1 cellular context compared by ENCODE assay signal in the genomic region with DNA sequence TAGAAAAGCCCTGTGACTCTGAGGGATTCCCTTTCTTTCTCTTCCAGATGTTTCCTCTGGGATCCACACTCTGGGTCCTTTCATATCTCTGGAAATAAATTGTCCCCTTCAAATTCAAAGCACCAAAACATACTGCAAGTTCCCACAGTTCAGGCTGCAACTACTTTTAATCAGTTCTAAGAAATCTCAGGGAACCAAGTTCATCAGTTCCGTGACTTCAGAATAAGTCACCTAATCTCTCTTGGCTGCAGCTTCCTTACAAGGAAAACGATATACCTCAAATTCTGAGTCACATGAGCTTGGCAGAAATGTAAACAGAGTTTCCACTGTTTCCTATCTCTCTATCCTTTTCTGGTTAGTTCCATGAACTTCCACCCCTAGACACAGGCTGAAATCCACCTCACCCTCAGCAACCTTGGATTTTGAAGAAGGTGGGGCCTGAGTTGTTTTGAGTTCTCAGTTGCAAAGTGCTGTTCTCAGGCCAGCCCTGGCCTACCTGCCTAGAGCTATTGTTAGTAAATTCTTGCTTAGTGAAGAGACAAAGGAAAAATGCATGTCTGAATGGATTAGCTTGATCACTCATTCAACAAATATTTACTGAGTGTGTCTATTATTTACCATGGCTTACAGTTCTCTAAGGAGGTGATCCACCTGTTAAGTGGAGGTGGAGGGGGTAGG.
A peak's percentile ranks its signal among the peaks of the same experiment; 100 is the strongest.
TF ChIP-seq lines count a peak whose summit lies in the region.

No MANE protein-coding gene starts in this region.

TF ChIP-seq in K562, 482 proteins besides CTCF, POLR2A, EP300 and RAD21 (continued from another document and continues in another):
- TF ChIP-seq ERF (CRISPR knock-in tag; IDR thresholded peaks at IDR 0.05) (no peak), COPS2 (conservative IDR thresholded peaks at IDR 0.05) (no peak), HCFC1 (IDR thresholded peaks at IDR 0.05; ENCODE audit: low read depth, low read length) (no peak), TRIM25 (IDR thresholded peaks at IDR 0.05; ENCODE audit: borderline replicate concordance) (no peak), MEF2A (IDR thresholded peaks at IDR 0.05; ENCODE audit: control insufficient read depth, low read depth, low read length) (no peak), RB1 (IDR thresholded peaks at IDR 0.05; ENCODE audit: low read depth) (no peak), IFI16 (CRISPR knock-in tag; IDR thresholded peaks at IDR 0.05) (no peak), SRF (CRISPR knock-in tag; IDR thresholded peaks at IDR 0.05) (peak in 1 of 2 experiments; percentile 97; a peak in 2 of 4 replicates), VEZF1 (CRISPR knock-in tag; IDR thresholded peaks at IDR 0.05) (peak; percentile 32; the same call in 1 of the 2 replicates), CBFA2T2 (conservative IDR thresholded peaks at IDR 0.05) (0 out of 2 replicates have a peak, but pooled peaks have one; percentile 20), SIN3B (IDR thresholded peaks at IDR 0.05; ENCODE audit: low read depth) (no peak; the same call in 1 of the 2 replicates), CREM (IDR thresholded peaks at IDR 0.05; ENCODE audit: low read depth) (no peak), ZNF507 (tag; conservative IDR thresholded peaks at IDR 0.05) (no peak), PPARD (CRISPR knock-in tag; IDR thresholded peaks at IDR 0.05) (no peak), ARNT (IDR thresholded peaks at IDR 0.05) (no peak), U2AF1 (optimal IDR thresholded peaks at IDR 0.05; ENCODE audit: low read depth, low read length) (no peak), FOS (IDR thresholded peaks at IDR 0.05; ENCODE audit: extremely low read depth, insufficient read length) (no peak), TEAD4 (IDR thresholded peaks at IDR 0.05; ENCODE audit: low read length) (peak; percentile 71; the same call in 1 of the 2 replicates), TEAD4 (CRISPR knock-in tag; IDR thresholded peaks at IDR 0.05; ENCODE audit: borderline replicate concordance) (no peak), ZNF133 (CRISPR knock-in tag; IDR thresholded peaks at IDR 0.05) (no peak), ELF1 (tag; IDR thresholded peaks at IDR 0.05) (peak; percentile 48), FOXA3 (CRISPR knock-in tag; conservative IDR thresholded peaks at IDR 0.05 in 1 of 2, IDR thresholded peaks at IDR 0.05 in 1 of 2) (peak; percentile 43 to 93; a peak in 3 of 4 replicates), ZBED1 (IDR thresholded peaks at IDR 0.05) (no peak), ILF3 (IDR thresholded peaks at IDR 0.05; ENCODE audit: borderline replicate concordance) (no peak), CHCHD3 (CRISPR knock-in tag; IDR thresholded peaks at IDR 0.05) (no peak), BCOR (IDR thresholded peaks at IDR 0.05) (no peak), ZNF318 (IDR thresholded peaks at IDR 0.05; ENCODE audit: borderline replicate concordance in 1 of 2, low read depth in 1 of 2) (peak; percentile 49 to 57; a peak in 1 of 4 replicates), SMAD3 (CRISPR knock-in tag; conservative IDR thresholded peaks at IDR 0.05) (no peak), LEF1 (IDR thresholded peaks at IDR 0.05) (peak; percentile 60; the same call in 1 of the 2 replicates), ZKSCAN8 (CRISPR knock-in tag; IDR thresholded peaks at IDR 0.05) (no peak), CBX1 (IDR thresholded peaks at IDR 0.05; ENCODE audit: low read depth) (no peak), FOSL1 (tag; conservative IDR thresholded peaks at IDR 0.05) (peak; percentile 97)
- TF ChIP-seq, protein P1, sequence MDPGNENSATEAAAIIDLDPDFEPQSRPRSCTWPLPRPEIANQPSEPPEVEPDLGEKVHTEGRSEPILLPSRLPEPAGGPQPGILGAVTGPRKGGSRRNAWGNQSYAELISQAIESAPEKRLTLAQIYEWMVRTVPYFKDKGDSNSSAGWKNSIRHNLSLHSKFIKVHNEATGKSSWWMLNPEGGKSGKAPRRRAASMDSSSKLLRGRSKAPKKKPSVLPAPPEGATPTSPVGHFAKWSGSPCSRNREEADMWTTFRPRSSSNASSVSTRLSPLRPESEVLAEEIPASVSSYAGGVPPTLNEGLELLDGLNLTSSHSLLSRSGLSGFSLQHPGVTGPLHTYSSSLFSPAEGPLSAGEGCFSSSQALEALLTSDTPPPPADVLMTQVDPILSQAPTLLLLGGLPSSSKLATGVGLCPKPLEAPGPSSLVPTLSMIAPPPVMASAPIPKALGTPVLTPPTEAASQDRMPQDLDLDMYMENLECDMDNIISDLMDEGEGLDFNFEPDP (CRISPR knock-in tag; IDR thresholded peaks at IDR 0.05) = no peak; the same call in 1 of the 2 replicates
- TF ChIP-seq, protein P2, sequence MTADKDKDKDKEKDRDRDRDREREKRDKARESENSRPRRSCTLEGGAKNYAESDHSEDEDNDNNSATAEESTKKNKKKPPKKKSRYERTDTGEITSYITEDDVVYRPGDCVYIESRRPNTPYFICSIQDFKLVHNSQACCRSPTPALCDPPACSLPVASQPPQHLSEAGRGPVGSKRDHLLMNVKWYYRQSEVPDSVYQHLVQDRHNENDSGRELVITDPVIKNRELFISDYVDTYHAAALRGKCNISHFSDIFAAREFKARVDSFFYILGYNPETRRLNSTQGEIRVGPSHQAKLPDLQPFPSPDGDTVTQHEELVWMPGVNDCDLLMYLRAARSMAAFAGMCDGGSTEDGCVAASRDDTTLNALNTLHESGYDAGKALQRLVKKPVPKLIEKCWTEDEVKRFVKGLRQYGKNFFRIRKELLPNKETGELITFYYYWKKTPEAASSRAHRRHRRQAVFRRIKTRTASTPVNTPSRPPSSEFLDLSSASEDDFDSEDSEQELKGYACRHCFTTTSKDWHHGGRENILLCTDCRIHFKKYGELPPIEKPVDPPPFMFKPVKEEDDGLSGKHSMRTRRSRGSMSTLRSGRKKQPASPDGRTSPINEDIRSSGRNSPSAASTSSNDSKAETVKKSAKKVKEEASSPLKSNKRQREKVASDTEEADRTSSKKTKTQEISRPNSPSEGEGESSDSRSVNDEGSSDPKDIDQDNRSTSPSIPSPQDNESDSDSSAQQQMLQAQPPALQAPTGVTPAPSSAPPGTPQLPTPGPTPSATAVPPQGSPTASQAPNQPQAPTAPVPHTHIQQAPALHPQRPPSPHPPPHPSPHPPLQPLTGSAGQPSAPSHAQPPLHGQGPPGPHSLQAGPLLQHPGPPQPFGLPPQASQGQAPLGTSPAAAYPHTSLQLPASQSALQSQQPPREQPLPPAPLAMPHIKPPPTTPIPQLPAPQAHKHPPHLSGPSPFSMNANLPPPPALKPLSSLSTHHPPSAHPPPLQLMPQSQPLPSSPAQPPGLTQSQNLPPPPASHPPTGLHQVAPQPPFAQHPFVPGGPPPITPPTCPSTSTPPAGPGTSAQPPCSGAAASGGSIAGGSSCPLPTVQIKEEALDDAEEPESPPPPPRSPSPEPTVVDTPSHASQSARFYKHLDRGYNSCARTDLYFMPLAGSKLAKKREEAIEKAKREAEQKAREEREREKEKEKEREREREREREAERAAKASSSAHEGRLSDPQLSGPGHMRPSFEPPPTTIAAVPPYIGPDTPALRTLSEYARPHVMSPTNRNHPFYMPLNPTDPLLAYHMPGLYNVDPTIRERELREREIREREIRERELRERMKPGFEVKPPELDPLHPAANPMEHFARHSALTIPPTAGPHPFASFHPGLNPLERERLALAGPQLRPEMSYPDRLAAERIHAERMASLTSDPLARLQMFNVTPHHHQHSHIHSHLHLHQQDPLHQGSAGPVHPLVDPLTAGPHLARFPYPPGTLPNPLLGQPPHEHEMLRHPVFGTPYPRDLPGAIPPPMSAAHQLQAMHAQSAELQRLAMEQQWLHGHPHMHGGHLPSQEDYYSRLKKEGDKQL (CRISPR knock-in tag; IDR thresholded peaks at IDR 0.05; ENCODE audit: borderline replicate concordance) = no peak
- TF ChIP-seq, protein P3, sequence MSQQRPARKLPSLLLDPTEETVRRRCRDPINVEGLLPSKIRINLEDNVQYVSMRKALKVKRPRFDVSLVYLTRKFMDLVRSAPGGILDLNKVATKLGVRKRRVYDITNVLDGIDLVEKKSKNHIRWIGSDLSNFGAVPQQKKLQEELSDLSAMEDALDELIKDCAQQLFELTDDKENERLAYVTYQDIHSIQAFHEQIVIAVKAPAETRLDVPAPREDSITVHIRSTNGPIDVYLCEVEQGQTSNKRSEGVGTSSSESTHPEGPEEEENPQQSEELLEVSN (IDR thresholded peaks at IDR 0.05; ENCODE audit: borderline replicate concordance in 1 of 2, extremely low read depth in 1 of 2, insufficient read depth in 1 of 2, insufficient read length in 1 of 2, low read depth in 1 of 2, low read length in 1 of 2, poor library complexity in 1 of 2, severe bottlenecking in 1 of 2) = no peak
